In the genomic region with DNA sequence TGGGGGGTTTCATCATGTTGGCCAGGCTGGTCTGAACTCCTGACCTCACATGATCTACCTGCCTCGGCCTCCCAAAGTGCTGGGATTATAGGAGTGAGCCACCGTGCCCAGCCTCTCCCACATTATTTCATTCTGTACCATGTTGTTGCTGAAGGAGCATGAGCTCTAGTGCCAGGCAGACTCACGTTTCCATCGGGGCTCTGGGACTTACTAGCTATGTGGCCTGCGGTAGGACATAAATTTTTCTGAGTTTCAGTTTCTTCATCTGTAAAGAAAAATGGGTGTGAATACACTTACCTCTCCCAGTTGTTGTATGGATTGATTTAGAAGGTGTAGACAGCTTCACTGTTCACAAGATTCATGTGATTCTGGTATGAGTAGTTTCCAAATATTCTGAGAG, we compare ENCODE assay signal across 13 cellular contexts. TPM values are rescaled to one million over a fixed set of nuclear protein-coding genes. Genes with fewer than 3 reads are reported as not detected.
DNase-seq lines count a peak whose midpoint lies in the region; ATAC-seq, FAIRE-seq and TF ChIP-seq lines count a peak whose summit lies in the region.
"Had no signal": no experiment of that assay in that cellular context is flagged by ENCODE, and none has a peak within 500 bp of the region (broad histone marks: within the 10 kb centered on the region; RNA-seq: fewer than 3 reads in every experiment).

No MANE protein-coding gene starts in this region.

- H3K4me3 ChIP-seq in GM12878, result peak overlapping the region; percentile 57

- FAIRE-seq in GM12878 (lab: Jason Lieb, UNC), result no peak

- H3K4me1 ChIP-seq in GM12878 (ENCODE audit: control insufficient read depth, insufficient read depth, low read length), result peaks cover 20% of the 10 kb centered on the region

- no peak for TF ChIP-seq POLR2A in GM12878 (IDR thresholded peaks at IDR 0.05; ENCODE audit: low read depth, low read length)

- RAD21 ChIA-PET in GM12878 (lab: Charles Lee; ENCODE audit: unreplicated experiment), result interaction anchor here (0.6 to 3.4 kb wide), 18 partner anchors 8 to 408 kb away, joined by 3 to 52 read pairs (median 4); no protein-coding TSS in a partner anchor

- CTCF ChIA-PET in GM12878 (lab: Yijun Ruan, JAX), result interaction anchor here (0.6 to 4.4 kb wide), 18 partner anchors 9 to 1003 kb away, joined by 3 to 58 read pairs (median 4); partner anchors contain the start of gene CCL20

- SMC1A ChIA-PET in GM12878 (lab: Charles Lee; ENCODE audit: uncharacterized antibody, unreplicated experiment), result interaction anchor here (0.6 to 8.0 kb wide), 25 partner anchors 9 to 906 kb away, joined by 3 to 120 read pairs (median 6); partner anchors contain the start of gene CCL20

- H3K4me2 ChIP-seq in GM12878 (ENCODE audit: control insufficient read depth, insufficient read depth), result peak overlapping the region; percentile 68

- ATAC-seq in GM18502 (IDR thresholded peaks at IDR 0.05; ENCODE audit: poor library complexity, unreplicated experiment) (peak; percentile 45), GM19351 (IDR thresholded peaks at IDR 0.05; ENCODE audit: unreplicated experiment) (peak; percentile 50), HG03095 (IDR thresholded peaks at IDR 0.05; ENCODE audit: unreplicated experiment) (peak; percentile 19), GM12878 (peak; percentile 64), GM21576 (IDR thresholded peaks at IDR 0.05; ENCODE audit: unreplicated experiment) (no peak)

- H3K9ac ChIP-seq in GM12878 (ENCODE audit: control insufficient read depth, insufficient read depth, low read length), result no peak overlapping the region

- no peaks in the 10 kb centered on the region; the same call in 1 of the 2 replicates for H3K79me2 ChIP-seq in GM12878 (ENCODE audit: control insufficient read depth, insufficient read depth, low read length)

- intact Hi-C loops in GM12878 (cut with micrococcal nuclease; ENCODE audit: unreplicated experiment) (loop anchor here (1.0 to 10.0 kb wide), 4 partner anchors 18 to 812 kb away; no protein-coding TSS in a partner anchor), posterior cingulate gyrus (cut with DNase I) (no loop called here)

- TF ChIP-seq EP300 in GM12878 (IDR thresholded peaks at IDR 0.05; ENCODE audit: borderline replicate concordance in 1 of 2, control insufficient read depth in 1 of 2, low read depth in 2 of 2, low read length in 2 of 2), result no peak

- no peaks in the 10 kb centered on the region for H3K27me3 ChIP-seq in GM12878 (replicated peaks in 1 of 2; ENCODE audit: control insufficient read depth in 2 of 2, insufficient read depth in 2 of 2, low read length in 1 of 2)
- H3K27me3 ChIP-seq: brain microvascular endothelial cell had no signal

- WGBS in GM12878 (ENCODE audit: insufficient coverage, insufficient replicate concordance, low lambda C conversion rate, missing lambda C conversion rate), result 42% methylated on average over 5 of the region's 5 CpGs

- in situ Hi-C loops in GM12878 (cut with MboI), result loop anchor here (25.0 kb wide), 1 partner anchor 946 kb away; the partner anchor contains the start of gene RHBDD1

- POLR2A ChIA-PET in GM12878 (lab: Charles Lee), result interaction anchor here (0.6 to 6.1 kb wide), 7 partner anchors 22 to 372 kb away, joined by 3 to 58 read pairs (median 4); no protein-coding TSS in a partner anchor

- BruUV-seq in GM12878 (replicated peaks; lab: Mats Ljungman, UMichigan), result TSS peak; percentile 93

- DNase-seq in GM12878 (ENCODE audit: low read depth, low spot score), result no peak
- DNase-seq in posterior cingulate gyrus, result no peak
- DNase-seq in cerebellar nuclear complex (lab: John Stamatoyannopoulos, UW), result no peak
- no peak for DNase-seq in NCI-H187 (lab: John Stamatoyannopoulos, UW)
- DNase-seq: brain microvascular endothelial cell, Kasumi-1, nephron progenitor cell, SHP77 had no signal

- no peaks in the 10 kb centered on the region for H3K9me3 ChIP-seq in GM12878 (replicated peaks; ENCODE audit: control insufficient read depth, insufficient read depth, low read length)

- H2AFZ ChIP-seq in GM12878 (ENCODE audit: control insufficient read depth, low read depth, low read length), result no peak overlapping the region

- TF ChIP-seq CTCF in GM12878 (IDR thresholded peaks at IDR 0.05 in 2 of 3, conservative IDR thresholded peaks at IDR 0.05 in 1 of 3; ENCODE audit: control insufficient read depth in 2 of 3, extremely low read depth in 1 of 3, insufficient read depth in 1 of 3, low read depth in 3 of 3, low read length in 3 of 3), result no peak

- no peaks in the 10 kb centered on the region for H4K20me1 ChIP-seq in GM12878 (ENCODE audit: control insufficient read depth, insufficient read depth)

- H3K36me3 ChIP-seq in GM12878 (ENCODE audit: control insufficient read depth in 2 of 2, insufficient read depth in 2 of 2, low read length in 1 of 2), result no peaks in the 10 kb centered on the region
- H3K36me3 ChIP-seq: brain microvascular endothelial cell had no signal

- H3K27ac ChIP-seq in GM12878 (ENCODE audit: control insufficient read depth, insufficient read depth), result peak overlapping the region; percentile 75
- H3K27ac ChIP-seq: brain microvascular endothelial cell, epithelial cell of prostate had no signal

- no peak for TF ChIP-seq RAD21 in GM12878 (IDR thresholded peaks at IDR 0.05; ENCODE audit: insufficient read depth, low read depth, low read length)

RNA-seq across cellular contexts. Expression of gene CCL20, which starts 30.8 kb away (rescaled TPM):
- 16.3 and 19.7 TPM in 2 replicates for total RNA-seq in GM12878 (2013; cell fraction: nucleolus; rRNA removed)
- total RNA-seq in GM12878 (2014; rRNA removed), result 6.9 and 9.1 TPM in 2 replicates
- 11.4 and 12.6 TPM in 2 replicates for total RNA-seq in GM12878 (2014; rRNA removed; fragmentation: Illumina TruSeq; extraction: Trizol)
- total RNA-seq in GM12878 (2021), result 5.5 and 6.6 TPM in 2 replicates
- 0.89 TPM for polyA plus RNA-seq in GM12878 (2011; ENCODE audit: low read depth)
- polyA plus RNA-seq in GM12878 (2011; rRNA removed), result 27.4 and 39.2 TPM in 2 replicates
- polyA plus RNA-seq in GM12878 (2011; cell fraction: cytosol; rRNA removed), result 7.6 and 8.2 TPM in 2 replicates
- 8.2 and 9.0 TPM in 2 replicates for polyA plus RNA-seq in GM12878 (2011; cell fraction: nucleus; rRNA removed)
- 1.7 and 2.6 TPM in 2 replicates for polyA plus RNA-seq in GM12878 (2012)
- 10.8 and 14.8 TPM in 2 replicates for polyA plus RNA-seq in GM12878 (2014; fragmentation: Illumina TruSeq; extraction: Trizol)
- polyA plus RNA-seq in GM12878 (2014; fragmentation: Nextera tagmentation; extraction: Ambion mirVana), result 10 to 100 TPM; 26.3 to 35.7 TPM
- 7.6 and 8.3 TPM in 2 replicates for polyA plus RNA-seq in GM12878 (2014; rRNA removed)
- 10 to 100 TPM; 19.7 to 19.8 TPM for polyA plus RNA-seq in GM12878 (2016; fragmentation: Nextera tagmentation; extraction: Ambion mirVana)
- 7.2 and 10.2 TPM in 2 replicates for polyA minus RNA-seq in GM12878 (2011; rRNA and poly(A)+ RNA removed)
- 4.8 and 8.3 TPM in 2 replicates for polyA minus RNA-seq in GM12878 (2011; cell fraction: cytosol; rRNA and poly(A)+ RNA removed)
- 2.7 and 3.2 TPM in 2 replicates for polyA minus RNA-seq in GM12878 (2011; cell fraction: nucleus; rRNA and poly(A)+ RNA removed)

RNA-seq across cellular contexts. Expression of gene SCYGR8, which starts 37.1 kb away (rescaled TPM):
- not detected in 2 replicates for total RNA-seq in GM12878 (2013; cell fraction: nucleolus; rRNA removed)
- total RNA-seq in GM12878 (2014; rRNA removed) (not detected in 2 replicates), GM12878 (2014; rRNA removed; fragmentation: Illumina TruSeq; extraction: Trizol) (not detected in 2 replicates), GM12878 (2021) (not detected in 2 replicates)
- not detected for polyA plus RNA-seq in GM12878 (2011; ENCODE audit: low read depth)
- polyA plus RNA-seq in GM12878 (2011; rRNA removed) (not detected in 2 replicates), GM12878 (2014; fragmentation: Illumina TruSeq; extraction: Trizol) (not detected in 2 replicates), GM12878 (2014; fragmentation: Nextera tagmentation; extraction: Ambion mirVana) (not detected), GM12878 (2014; rRNA removed) (not detected in 2 replicates), GM12878 (2016; fragmentation: Nextera tagmentation; extraction: Ambion mirVana) (not detected)
- polyA plus RNA-seq in GM12878 (2011; cell fraction: cytosol; rRNA removed), result not detected in 2 replicates
- not detected in 2 replicates for polyA plus RNA-seq in GM12878 (2011; cell fraction: nucleus; rRNA removed)
- not detected in 2 replicates for polyA plus RNA-seq in GM12878 (2012)
- not detected in 2 replicates for polyA minus RNA-seq in GM12878 (2011; rRNA and poly(A)+ RNA removed)
- not detected in 2 replicates for polyA minus RNA-seq in GM12878 (2011; cell fraction: cytosol; rRNA and poly(A)+ RNA removed)
- not detected in 2 replicates for polyA minus RNA-seq in GM12878 (2011; cell fraction: nucleus; rRNA and poly(A)+ RNA removed)

RNA-seq across cellular contexts. Expression of gene SCYGR7, which starts 54.7 kb away (rescaled TPM):
- total RNA-seq in GM12878 (2013; cell fraction: nucleolus; rRNA removed), result not detected in 2 replicates
- total RNA-seq in GM12878 (2014; rRNA removed) (not detected in 2 replicates), GM12878 (2014; rRNA removed; fragmentation: Illumina TruSeq; extraction: Trizol) (not detected in 2 replicates), GM12878 (2021) (not detected in 2 replicates)
- not detected for polyA plus RNA-seq in GM12878 (2011; ENCODE audit: low read depth)
- polyA plus RNA-seq in GM12878 (2011; rRNA removed) (not detected in 2 replicates), GM12878 (2014; fragmentation: Illumina TruSeq; extraction: Trizol) (not detected in 2 replicates), GM12878 (2014; fragmentation: Nextera tagmentation; extraction: Ambion mirVana) (not detected), GM12878 (2014; rRNA removed) (not detected in 2 replicates), GM12878 (2016; fragmentation: Nextera tagmentation; extraction: Ambion mirVana) (not detected)
- polyA plus RNA-seq in GM12878 (2011; cell fraction: cytosol; rRNA removed), result not detected in 2 replicates
- not detected in 2 replicates for polyA plus RNA-seq in GM12878 (2011; cell fraction: nucleus; rRNA removed)
- not detected in 2 replicates for polyA plus RNA-seq in GM12878 (2012)
- not detected in 2 replicates for polyA minus RNA-seq in GM12878 (2011; rRNA and poly(A)+ RNA removed)
- polyA minus RNA-seq in GM12878 (2011; cell fraction: cytosol; rRNA and poly(A)+ RNA removed), result not detected in 2 replicates
- not detected in 2 replicates for polyA minus RNA-seq in GM12878 (2011; cell fraction: nucleus; rRNA and poly(A)+ RNA removed)

RNA-seq across cellular contexts. Expression of gene SCYGR6, which starts 58.2 kb away (rescaled TPM):
- not detected in 2 replicates for total RNA-seq in GM12878 (2013; cell fraction: nucleolus; rRNA removed)
- total RNA-seq in GM12878 (2014; rRNA removed), result not detected in 2 replicates
- total RNA-seq in GM12878 (2014; rRNA removed; fragmentation: Illumina TruSeq; extraction: Trizol), result not detected in 2 replicates
- not detected in 2 replicates for total RNA-seq in GM12878 (2021)
- polyA plus RNA-seq in GM12878 (2011; ENCODE audit: low read depth), result not detected
- polyA plus RNA-seq in GM12878 (2011; rRNA removed), result not detected in 2 replicates
- polyA plus RNA-seq in GM12878 (2011; cell fraction: cytosol; rRNA removed), result not detected in 2 replicates
- polyA plus RNA-seq in GM12878 (2011; cell fraction: nucleus; rRNA removed), result not detected in 2 replicates
- polyA plus RNA-seq in GM12878 (2012), result not detected in 2 replicates
- polyA plus RNA-seq in GM12878 (2014; fragmentation: Illumina TruSeq; extraction: Trizol), result not detected in 2 replicates
- not detected for polyA plus RNA-seq in GM12878 (2014; fragmentation: Nextera tagmentation; extraction: Ambion mirVana)
- not detected in 2 replicates for polyA plus RNA-seq in GM12878 (2014; rRNA removed)
- polyA plus RNA-seq in GM12878 (2016; fragmentation: Nextera tagmentation; extraction: Ambion mirVana), result not detected
- polyA minus RNA-seq in GM12878 (2011; rRNA and poly(A)+ RNA removed), result not detected in 2 replicates
- polyA minus RNA-seq in GM12878 (2011; cell fraction: cytosol; rRNA and poly(A)+ RNA removed), result not detected in 2 replicates
- not detected in 2 replicates for polyA minus RNA-seq in GM12878 (2011; cell fraction: nucleus; rRNA and poly(A)+ RNA removed)
